ENCODE assay signal across 18 cellular contexts in genomic region chr3:60104045-60104444, GRCh38.
"Had no signal": no experiment of that assay in that cellular context is flagged by ENCODE, and none has a peak within 500 bp of the region (broad histone marks: within the 10 kb centered on the region; RNA-seq: fewer than 3 reads in every experiment).

No MANE protein-coding gene starts in this region.

- H3K4me3 Mint-ChIP-seq: endodermal cell; stimulated activated memory B cell treated with anti-CD40 and anti-IgM and Interleukin-4, amounts not matched to agents 10 μg/mL and 1 μg/mL and 100 μg/mL, for 72 hours had no signal

- H3K4me3 ChIP-seq: body of pancreas, dorsolateral prefrontal cortex, lower lobe of right lung, spleen, upper lobe of right lung had no signal

- H3K36me3 Mint-ChIP-seq: stimulated activated memory B cell treated with anti-CD40 and anti-IgM and Interleukin-4, amounts not matched to agents 10 μg/mL and 1 μg/mL and 100 μg/mL, for 72 hours had no signal

- H3K27me3 ChIP-seq: body of pancreas, dorsolateral prefrontal cortex, spleen, upper lobe of right lung had no signal

- H3K36me3 ChIP-seq: lower lobe of right lung, spleen, upper lobe of right lung, WERI-Rb-1 had no signal

- H3K27ac ChIP-seq: body of pancreas, dorsolateral prefrontal cortex, epithelial cell of prostate, lower lobe of right lung, spleen, upper lobe of right lung, WERI-Rb-1 had no signal

- H3K4me1 Mint-ChIP-seq: stimulated activated memory B cell treated with anti-CD40 and anti-IgM and Interleukin-4, amounts not matched to agents 10 μg/mL and 1 μg/mL and 100 μg/mL, for 72 hours had no signal

- FAIRE-seq: colon had no signal

- H3K9me3 ChIP-seq: body of pancreas, lower lobe of right lung, spleen, upper lobe of right lung had no signal

- DNase-seq: activated CD4-positive, alpha-beta T cell treated with anti-CD3 and anti-CD28 coated beads for 1 hour; activated CD4-positive, alpha-beta T cell treated with anti-CD3 and anti-CD28 coated beads, Interleukin-2, amount 50 U/mL, for 48 hours; activated naive CD4-positive, alpha-beta T cell treated with Interleukin-2 at 50 U/mL for 16 hours; body of pancreas; central memory CD4-positive, alpha-beta T cell; dorsolateral prefrontal cortex; endodermal cell; foreskin fibroblast; left cardiac atrium; lower lobe of right lung; occipital lobe; spleen; stimulated activated CD4-positive, alpha-beta T cell treated with anti-CD3 and anti-CD28 coated beads, Interleukin-4, amount 100 ng/mL, for 4 hours; upper lobe of right lung; WERI-Rb-1 had no signal

- H3K9me3 Mint-ChIP-seq: endodermal cell; stimulated activated memory B cell treated with anti-CD40 and anti-IgM and Interleukin-4, amounts not matched to agents 10 μg/mL and 1 μg/mL and 100 μg/mL, for 72 hours had no signal

- ATAC-seq: body of pancreas; left cardiac atrium; lower lobe of right lung; stimulated activated memory B cell treated with anti-CD40 and anti-IgM and Interleukin-4, amounts not matched to agents 10 μg/mL and 1 μg/mL and 100 μg/mL, for 72 hours; upper lobe of right lung had no signal

- H3K27ac Mint-ChIP-seq: stimulated activated memory B cell treated with anti-CD40 and anti-IgM and Interleukin-4, amounts not matched to agents 10 μg/mL and 1 μg/mL and 100 μg/mL, for 72 hours had no signal

- H3K4me1 ChIP-seq: lower lobe of right lung, upper lobe of right lung had no signal
